In genomic region chr22:25451480-25452114, GRCh38 we compare ENCODE assay signal across 17 cellular contexts.
DNase-seq lines count a peak whose midpoint lies in the region; ATAC-seq and TF ChIP-seq lines count a peak whose summit lies in the region.
"Had no signal": no experiment of that assay in that cellular context is flagged by ENCODE, and none has a peak within 500 bp of the region (broad histone marks: within the 10 kb centered on the region; RNA-seq: fewer than 3 reads in every experiment).

No MANE protein-coding gene starts in this region.

- H3K4me1 ChIP-seq in testis: peaks cover 31% of the 10 kb centered on the region

- H3K4me3 ChIP-seq in fibroblast of the aortic adventitia (ENCODE audit: low read depth, low read length) (peak overlapping the region; percentile 55), testis (no peak overlapping the region)
- H3K4me3 ChIP-seq: smooth muscle cell had no signal

- TF ChIP-seq CTCF in fibroblast of the aortic adventitia (IDR thresholded peaks at IDR 0.05; ENCODE audit: insufficient read depth, low read length) (no peak), testis (IDR thresholded peaks at IDR 0.05) (no peak)

- no peaks in the 10 kb centered on the region for H3K27me3 ChIP-seq in testis

- H3K27ac Mint-ChIP-seq in activated naive CD4-positive, alpha-beta T cell treated with anti-CD3 and anti-CD28 coated beads for 36 hours: peak overlapping the region; percentile 20
- H3K27ac Mint-ChIP-seq in activated T-helper 17 cell treated with anti-CD3 and anti-CD28 coated beads, Interleukin-2, amount 50 U/mL, for 72 hours: peak overlapping the region; percentile 78

- intact Hi-C loops in activated naive CD4-positive, alpha-beta T cell treated with anti-CD3 and anti-CD28 coated beads for 36 hours (cut with micrococcal nuclease): no loop called here
- intact Hi-C loops in testis (cut with DNase I; ENCODE audit: low total_unique reads): no loop called here

- H3K9me3 ChIP-seq in testis: no peaks in the 10 kb centered on the region

- H3K27me3 Mint-ChIP-seq in activated naive CD4-positive, alpha-beta T cell treated with anti-CD3 and anti-CD28 coated beads for 36 hours (ENCODE audit: low read depth): no peaks in the 10 kb centered on the region
- no peaks in the 10 kb centered on the region for H3K27me3 Mint-ChIP-seq in activated T-helper 17 cell treated with anti-CD3 and anti-CD28 coated beads, Interleukin-2, amount 50 U/mL, for 72 hours
- H3K27me3 Mint-ChIP-seq: naive B cell had no signal

- no peaks in the 10 kb centered on the region for H3K36me3 ChIP-seq in testis (ENCODE audit: low read depth, missing control alignments)

- DNase-seq in activated naive CD4-positive, alpha-beta T cell treated with anti-CD3 and anti-CD28 coated beads for 36 hours: no peak
- DNase-seq in activated naive CD4-positive, alpha-beta T cell (lab: John Stamatoyannopoulos, UW): no peak
- DNase-seq in fibroblast of the aortic adventitia (ENCODE audit: low read depth) (peak; percentile 5), testis (peak; percentile 60), anterior cingulate cortex (lab: John Stamatoyannopoulos, UW) (no peak)
- DNase-seq: activated CD4-positive, alpha-beta T cell treated with anti-CD3 and anti-CD28 coated beads for 4 hours; effector CD4-positive, alpha-beta T cell; GF-D8; KG1; left colon; naive B cell; NCI-H187 treated with DMSO at 0.1 percent for 48 hours; NK-92 treated with Interleukin-12 subunit alpha and Interleukin-12 subunit beta, amount 100 ng/mL, for 24 hours had no signal

- no peaks in the 10 kb centered on the region for H3K9me3 Mint-ChIP-seq in activated naive CD4-positive, alpha-beta T cell treated with anti-CD3 and anti-CD28 coated beads for 36 hours
- H3K9me3 Mint-ChIP-seq in activated T-helper 17 cell treated with anti-CD3 and anti-CD28 coated beads, Interleukin-2, amount 50 U/mL, for 72 hours: no peaks in the 10 kb centered on the region
- H3K9me3 Mint-ChIP-seq: naive B cell had no signal

- CTCF ChIA-PET in activated naive CD4-positive, alpha-beta T cell treated with anti-CD3 and anti-CD28 coated beads for 36 hours (lab: Charles Lee): interaction anchor here (0.6 to 1.2 kb wide), 3 partner anchors 10 to 321 kb away, joined by 3 to 4 read pairs (median 4); no protein-coding TSS in a partner anchor

- peak overlapping the region; percentile 39 to 44 for H3K27ac ChIP-seq in testis

- peaks cover 20% of the 10 kb centered on the region for H3K36me3 Mint-ChIP-seq in activated naive CD4-positive, alpha-beta T cell treated with anti-CD3 and anti-CD28 coated beads for 36 hours (ENCODE audit: low read depth)
- H3K36me3 Mint-ChIP-seq in activated T-helper 17 cell treated with anti-CD3 and anti-CD28 coated beads, Interleukin-2, amount 50 U/mL, for 72 hours (ENCODE audit: low read depth): peaks cover 81% of the 10 kb centered on the region

- no peak overlapping the region for H3K4me3 Mint-ChIP-seq in activated naive CD4-positive, alpha-beta T cell treated with anti-CD3 and anti-CD28 coated beads for 36 hours
- peak overlapping the region; percentile 93 for H3K4me3 Mint-ChIP-seq in activated T-helper 17 cell treated with anti-CD3 and anti-CD28 coated beads, Interleukin-2, amount 50 U/mL, for 72 hours

- TF ChIP-seq POLR2A in testis (IDR thresholded peaks at IDR 0.05): no peak

- ATAC-seq in activated T-helper 17 cell treated with anti-CD3 and anti-CD28 coated beads, Interleukin-2, amount 50 U/mL, for 72 hours (replicated peaks): no peak
- no peak for ATAC-seq in HG02938 (IDR thresholded peaks at IDR 0.05; ENCODE audit: unreplicated experiment)
- no peak for ATAC-seq in GM19324 (IDR thresholded peaks at IDR 0.05; ENCODE audit: low FRiP score, unreplicated experiment)
- ATAC-seq: left colon had no signal

- WGBS in testis, 2 donors: 64 to 71% methylated on average over 2 of the region's 2 CpGs

- H3K4me1 Mint-ChIP-seq in activated naive CD4-positive, alpha-beta T cell treated with anti-CD3 and anti-CD28 coated beads for 36 hours (ENCODE audit: low read depth): peaks cover 53% of the 10 kb centered on the region
- H3K4me1 Mint-ChIP-seq in activated T-helper 17 cell treated with anti-CD3 and anti-CD28 coated beads, Interleukin-2, amount 50 U/mL, for 72 hours: peaks cover 38% of the 10 kb centered on the region

Comparison
In these comparisons a context has a peak if more than half of its experiments do, and no peak if none do; other contexts are left out.
1. DNase-seq: peak in fibroblast of the aortic adventitia (single experiment) and testis (single experiment); none in activated naive CD4-positive, alpha-beta T cell treated with anti-CD3 and anti-CD28 coated beads for 36 hours (single experiment), activated naive CD4-positive, alpha-beta T cell (0 of 4) and anterior cingulate cortex (0 of 58).